Comparison of ENCODE assay signal across 2 cellular contexts in genomic region chr11:68259122-68259959, GRCh38.
TF ChIP-seq lines count a peak whose summit lies in the region.

No MANE protein-coding gene starts in this region.

TF ChIP-seq in WTC11, 78 proteins besides CTCF, POLR2A, EP300 and RAD21:
- TF ChIP-seq ATF3 (CRISPR knock-in tag; conservative IDR thresholded peaks at IDR 0.05) (0 out of 2 replicates have a peak, but pooled peaks have one; percentile 39), ZNF396 (CRISPR knock-in tag; IDR thresholded peaks at IDR 0.05; ENCODE audit: borderline replicate concordance) (no peak), FOXP1 (CRISPR knock-in tag; IDR thresholded peaks at IDR 0.05; ENCODE audit: borderline replicate concordance) (0 out of 2 replicates have a peak, but pooled peaks have one; percentile 42), IRF2 (CRISPR knock-in tag; IDR thresholded peaks at IDR 0.05; ENCODE audit: borderline replicate concordance, low read depth) (no peak)

TF ChIP-seq in HepG2, 621 proteins besides CTCF, POLR2A, EP300 and RAD21:
- TF ChIP-seq HOXA3 (CRISPR knock-in tag; IDR thresholded peaks at IDR 0.05) (no peak), ZNF839 (CRISPR knock-in tag; IDR thresholded peaks at IDR 0.05; ENCODE audit: borderline replicate concordance) (0 out of 2 replicates have a peak, but pooled peaks have one; percentile 28), TARDBP (CRISPR knock-in tag; IDR thresholded peaks at IDR 0.05) (peak; percentile 82), AGO2 (optimal IDR thresholded peaks at IDR 0.05; ENCODE audit: low read depth, low read length) (peak; percentile 77), KLF15 (CRISPR knock-in tag; IDR thresholded peaks at IDR 0.05; ENCODE audit: borderline replicate concordance) (no peak)
